Comparison of ENCODE assay signal across 16 cellular contexts in the genomic region with DNA sequence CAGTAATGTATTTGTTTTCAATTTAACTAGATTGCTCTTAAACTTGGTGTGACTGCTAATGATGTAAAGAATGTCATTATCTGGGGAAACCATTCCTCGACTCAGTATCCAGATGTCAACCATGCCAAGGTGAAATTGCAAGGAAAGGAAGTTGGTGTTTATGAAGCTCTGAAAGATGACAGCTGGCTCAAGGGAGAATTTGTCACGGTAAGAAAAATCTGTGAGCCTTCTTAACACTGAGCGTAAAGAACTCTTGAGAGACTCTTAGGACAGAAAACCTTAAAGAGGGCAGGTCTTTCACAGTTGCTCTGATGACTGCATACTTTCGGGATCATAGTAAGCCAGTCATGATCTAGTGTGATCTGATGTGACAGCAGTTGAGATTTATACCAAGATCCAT. TPM values are rescaled to one million over a fixed set of nuclear protein-coding genes. Genes with fewer than 3 reads are reported as not detected.
A peak's percentile ranks its signal among the peaks of the same experiment; 100 is the strongest.
DNase-seq lines count a peak whose midpoint lies in the region; ATAC-seq and TF ChIP-seq lines count a peak whose summit lies in the region.
"Had no signal": no experiment of that assay in that cellular context is flagged by ENCODE, and none has a peak within 500 bp of the region (broad histone marks: within the 10 kb centered on the region; RNA-seq: fewer than 3 reads in every experiment).

No MANE protein-coding gene starts in this region.

- H3K27me3 ChIP-seq in cardiac muscle cell = no peaks in the 10 kb centered on the region
- no peaks in the 10 kb centered on the region for H3K27me3 ChIP-seq in left ventricle myocardium inferior (ENCODE audit: low read depth)
- no peaks in the 10 kb centered on the region for H3K27me3 ChIP-seq in SJCRH30
- no peaks in the 10 kb centered on the region for H3K27me3 ChIP-seq in spleen (replicated peaks in 1 of 7)
- H3K27me3 ChIP-seq: BLaER1 treated with 17β-estradiol and CSF1 and Interleukin-3, amounts not matched to agents 10 nM and 100 nM had no signal

- DNase-seq in cardiac muscle cell (ENCODE audit: low read depth in 1 of 2, low spot score in 1 of 2) (no peak), left ventricle myocardium inferior (no peak), SJCRH30 (peak; percentile 79 to 97), memory B cell (ENCODE audit: low spot score in 2 of 2) (no peak), spleen (no peak), SIG-M5 treated with dmso at 0.1 percent for 504 hours (lab: John Stamatoyannopoulos, UW; ENCODE audit: unreplicated experiment) (no peak), NOMO-1 treated with DMSO at 0.1 percent for 48 hours (lab: John Stamatoyannopoulos, UW; ENCODE audit: unreplicated experiment) (no peak)
- DNase-seq: Calu3; CD8-positive, alpha-beta T cell; DMS79 treated with DMSO at 0.1 percent for 48 hours; GF-D8; GOT3; H7 had no signal

- peaks cover 35% of the 10 kb centered on the region for H3K36me3 Mint-ChIP-seq in memory B cell

- H3K4me1 ChIP-seq in cardiac muscle cell (ENCODE audit: low read depth) = peaks cover 19% of the 10 kb centered on the region
- peaks cover 14% of the 10 kb centered on the region for H3K4me1 ChIP-seq in left ventricle myocardium inferior
- H3K4me1 ChIP-seq in SJCRH30 = peaks cover 37% of the 10 kb centered on the region
- H3K4me1 ChIP-seq in spleen = no peaks in the 10 kb centered on the region
- H3K4me1 ChIP-seq: BLaER1 treated with 17β-estradiol and CSF1 and Interleukin-3, amounts not matched to agents 10 nM and 100 nM had no signal

- no peaks in the 10 kb centered on the region for H3K27me3 Mint-ChIP-seq in memory B cell
- H3K27me3 Mint-ChIP-seq: B cell had no signal

- H3K9me3 ChIP-seq in cardiac muscle cell (ENCODE audit: low read depth) (no peaks in the 10 kb centered on the region), left ventricle myocardium inferior (replicated peaks) (no peaks in the 10 kb centered on the region), SJCRH30 (replicated peaks) (no peaks in the 10 kb centered on the region), spleen (no peaks in the 10 kb centered on the region)
- H3K9me3 ChIP-seq: BLaER1 treated with 17β-estradiol and CSF1 and Interleukin-3, amounts not matched to agents 10 nM and 100 nM had no signal

- intact Hi-C loops in left ventricle myocardium inferior (cut with micrococcal nuclease) (no loop called here), spleen (cut with DNase I; ENCODE audit: low total_unique reads) (no loop called here)

- WGBS in spleen, 5 donors = 88 to 96% (median 93%) methylated on average over 4 of the region's 4 CpGs

- TF ChIP-seq POLR2A in spleen (IDR thresholded peaks at IDR 0.05) = no peak

- H3K27ac Mint-ChIP-seq in memory B cell = peak overlapping the region; percentile 41
- H3K27ac Mint-ChIP-seq: B cell; CD8-positive, alpha-beta T cell had no signal

- H3K27ac ChIP-seq in cardiac muscle cell (peak overlapping the region; percentile 10), left ventricle myocardium inferior (replicated peaks) (no peak overlapping the region), SJCRH30 (peak overlapping the region; percentile 86), spleen (no peak overlapping the region)
- H3K27ac ChIP-seq: BLaER1 treated with 17β-estradiol and CSF1 and Interleukin-3, amounts not matched to agents 10 nM and 100 nM had no signal

- no peaks in the 10 kb centered on the region for H3K4me1 Mint-ChIP-seq in memory B cell
- H3K4me1 Mint-ChIP-seq: B cell had no signal

- no peaks in the 10 kb centered on the region for H3K9me3 Mint-ChIP-seq in memory B cell
- H3K9me3 Mint-ChIP-seq: CD8-positive, alpha-beta T cell had no signal

- H3K36me3 ChIP-seq in cardiac muscle cell (peaks cover 59% of the 10 kb centered on the region), left ventricle myocardium inferior (peaks cover 84% of the 10 kb centered on the region), SJCRH30 (peaks cover 73% of the 10 kb centered on the region), spleen (peaks cover 3 to 88% (median 71%) of the 10 kb centered on the region in 6 donors)

- no peak for ATAC-seq in memory B cell (ENCODE audit: low read depth)
- ATAC-seq: CD8-positive, alpha-beta T cell; HepG2 had no signal

- TF ChIP-seq CTCF in cardiac muscle cell (IDR thresholded peaks at IDR 0.05; ENCODE audit: low read depth, low read length) (no peak), left ventricle myocardium inferior (IDR thresholded peaks at IDR 0.05; ENCODE audit: borderline replicate concordance) (no peak), spleen (IDR thresholded peaks at IDR 0.05 in 8 of 11, conservative IDR thresholded peaks at IDR 0.05 in 3 of 11) (no peak)

- no peak overlapping the region for H3K4me3 Mint-ChIP-seq in memory B cell
- H3K4me3 Mint-ChIP-seq: B cell; CD8-positive, alpha-beta T cell had no signal

- no peak overlapping the region for H3K4me3 ChIP-seq in cardiac muscle cell
- H3K4me3 ChIP-seq in left ventricle myocardium inferior = no peak overlapping the region
- no peak overlapping the region for H3K4me3 ChIP-seq in SJCRH30
- no peak overlapping the region for H3K4me3 ChIP-seq in spleen
- H3K4me3 ChIP-seq: BLaER1 treated with 17β-estradiol and CSF1 and Interleukin-3, amounts not matched to agents 10 nM and 100 nM had no signal

RNA-seq across cellular contexts. Expression of gene MDH1, which starts 15.9 kb away (rescaled TPM):
- 668 and 903 TPM in 2 replicates for total RNA-seq in cardiac muscle cell
- polyA plus RNA-seq in cardiac muscle cell = 1,163 and 1,373 TPM in 2 replicates
- 1,481 TPM for total RNA-seq in left ventricle myocardium inferior
- 410 and 419 TPM in 2 replicates for total RNA-seq in SJCRH30 (2014; rRNA removed; shearing (Covaris generic))
- 100 to 1,000 TPM in 2 of 7 donors, 10 to 100 TPM in 5; 90.3 to 137 (median 94.6) TPM for total RNA-seq in spleen
- 100 to 1,000 TPM; 160 to 196 (median 177) TPM for polyA plus RNA-seq in spleen

RNA-seq across cellular contexts. Expression of gene WDPCP, which starts 16.4 kb away (rescaled TPM):
- total RNA-seq in cardiac muscle cell (9.2 and 11.8 TPM in 2 replicates), left ventricle myocardium inferior (18.8 TPM), spleen (10 to 100 TPM in 6 of 7 donors, 1 to 10 TPM in 1; 8.5 to 20.0 (median 15.6) TPM)
- polyA plus RNA-seq in cardiac muscle cell (4.6 and 6.7 TPM in 2 replicates), spleen (1 to 10 TPM; 2.1 to 2.2 (median 2.1) TPM)
- total RNA-seq in SJCRH30 (2014; rRNA removed; shearing (Covaris generic)) = 12.7 and 14.7 TPM in 2 replicates

Comparison
In these comparisons a context has a peak if more than half of its experiments do, and no peak if none do; other contexts are left out.
1. H3K27ac ChIP-seq: peak in cardiac muscle cell (single experiment) and SJCRH30 (single experiment); none in left ventricle myocardium inferior (single experiment) and spleen (0 of 8).
2. DNase-seq: peak in SJCRH30 (2 of 2); none in cardiac muscle cell (0 of 2), left ventricle myocardium inferior (single experiment), memory B cell (0 of 2), spleen (single experiment), SIG-M5 treated with dmso at 0.1 percent for 504 hours (single experiment) and NOMO-1 treated with DMSO at 0.1 percent for 48 hours (single experiment).